ENCODE assay signal across 9 cellular contexts in genomic region chr11:19742595-19743292, GRCh38. TPM values are rescaled to one million over a fixed set of nuclear protein-coding genes. Genes with fewer than 3 reads are reported as not detected.
DNase-seq lines count a peak whose midpoint lies in the region; ATAC-seq and TF ChIP-seq lines count a peak whose summit lies in the region.
"Had no signal": no experiment of that assay in that cellular context is flagged by ENCODE, and none has a peak within 500 bp of the region (broad histone marks: within the 10 kb centered on the region; RNA-seq: fewer than 3 reads in every experiment).

No MANE protein-coding gene starts in this region.

- no peak overlapping the region for H3K4me3 Mint-ChIP-seq in activated CD4-positive, alpha-beta T cell treated with anti-CD3 and anti-CD28 coated beads, Interleukin-2, amount 10 ng/mL, durations not matched to agents 7 days and 5 days

- DNase-seq in NCI-H2171 treated with DMSO at 0.1 percent for 48 hours (lab: John Stamatoyannopoulos, UW) (peak; percentile 39), NCI-H2171 (lab: John Stamatoyannopoulos, UW) (no peak), NCI-H345 treated with DMSO at 0.1 percent for 48 hours (lab: John Stamatoyannopoulos, UW; ENCODE audit: unreplicated experiment) (peak; percentile 64), dermis blood vessel endothelial cell (peak; percentile 92), lower lobe of right lung (peak; percentile 79)
- peak; percentile 71 for DNase-seq in activated CD4-positive, alpha-beta T cell treated with anti-CD3 and anti-CD28 coated beads, Interleukin-2, amount 10 ng/mL, durations not matched to agents 7 days and 5 days
- peak; percentile 41 for DNase-seq in stimulated activated CD8-positive, alpha-beta memory T cell treated with anti-CD3 and anti-CD28 coated beads, Interleukin-15, amount 100 ng/mL, for 1 hour (ENCODE audit: low read depth)

- no peaks in the 10 kb centered on the region for H3K9me3 Mint-ChIP-seq in activated CD4-positive, alpha-beta T cell treated with anti-CD3 and anti-CD28 coated beads, Interleukin-2, amount 10 ng/mL, durations not matched to agents 7 days and 5 days

- H3K27me3 Mint-ChIP-seq in activated CD4-positive, alpha-beta T cell treated with anti-CD3 and anti-CD28 coated beads, Interleukin-2, amount 10 ng/mL, durations not matched to agents 7 days and 5 days = peaks cover 4% of the 10 kb centered on the region

- H3K36me3 Mint-ChIP-seq in activated CD4-positive, alpha-beta T cell treated with anti-CD3 and anti-CD28 coated beads, Interleukin-2, amount 10 ng/mL, durations not matched to agents 7 days and 5 days (ENCODE audit: low read depth) = no peaks in the 10 kb centered on the region

- no peak overlapping the region for H3K4me3 ChIP-seq in lower lobe of right lung
- H3K4me3 ChIP-seq: BLaER1 had no signal

- no peaks in the 10 kb centered on the region for H3K27me3 ChIP-seq in lower lobe of right lung (ENCODE audit: low read depth)
- H3K27me3 ChIP-seq: BLaER1 had no signal

- POLR2A ChIA-PET in activated CD4-positive, alpha-beta T cell treated with anti-CD3 and anti-CD28 coated beads, Interleukin-2, amount 10 ng/mL, durations not matched to agents 7 days and 5 days (lab: Charles Lee) = interaction anchor here (0.6 kb wide), 1 partner anchor 110 kb away, joined by 3 read pairs; no protein-coding TSS in a partner anchor

- H3K4me1 ChIP-seq in lower lobe of right lung = peaks cover 10% of the 10 kb centered on the region
- H3K4me1 ChIP-seq: BLaER1 had no signal

- intact Hi-C loops in lower lobe of right lung (cut with DNase I) = loop anchor here (5.0 kb wide), 1 partner anchor 180 kb away; no protein-coding TSS in a partner anchor

- no peaks in the 10 kb centered on the region for H3K9me3 ChIP-seq in lower lobe of right lung
- H3K9me3 ChIP-seq: BLaER1 had no signal

- peak; percentile 91 for TF ChIP-seq CTCF in lower lobe of right lung (IDR thresholded peaks at IDR 0.05)

- H3K36me3 ChIP-seq in lower lobe of right lung = no peaks in the 10 kb centered on the region
- H3K36me3 ChIP-seq: BLaER1 had no signal

- H3K27ac Mint-ChIP-seq in activated CD4-positive, alpha-beta T cell treated with anti-CD3 and anti-CD28 coated beads, Interleukin-2, amount 10 ng/mL, durations not matched to agents 7 days and 5 days = no peak overlapping the region

- no peak overlapping the region for H3K27ac ChIP-seq in lower lobe of right lung
- H3K27ac ChIP-seq: BLaER1 had no signal

- CTCF ChIA-PET in activated CD4-positive, alpha-beta T cell treated with anti-CD3 and anti-CD28 coated beads, Interleukin-2, amount 10 ng/mL, durations not matched to agents 7 days and 5 days (lab: Charles Lee) = interaction anchor here (0.8 to 1.9 kb wide), 8 partner anchors 11 to 201 kb away, joined by 3 to 11 read pairs (median 3); no protein-coding TSS in a partner anchor

- ATAC-seq in HG03095 (IDR thresholded peaks at IDR 0.05; ENCODE audit: unreplicated experiment) = peak; percentile 84
- ATAC-seq in lower lobe of right lung = peak; percentile 91 to 94

- no peaks in the 10 kb centered on the region for H3K4me1 Mint-ChIP-seq in activated CD4-positive, alpha-beta T cell treated with anti-CD3 and anti-CD28 coated beads, Interleukin-2, amount 10 ng/mL, durations not matched to agents 7 days and 5 days

RNA-seq across cellular contexts. Expression of gene NAV2, which starts 30.1 kb away (rescaled TPM):
- 1 to 10 TPM in 1 of 2 experiments, under 1 TPM in 1; 0.29 to 1.1 TPM for total RNA-seq in activated CD4-positive, alpha-beta T cell treated with anti-CD3 and anti-CD28 coated beads, Interleukin-2, amount 10 ng/mL, durations not matched to agents 7 days and 5 days
- total RNA-seq in dermis blood vessel endothelial cell (6.8 and 10.0 TPM in 2 replicates), lower lobe of right lung (36.9 TPM)
